ENCODE assay signal across 1 cellular context in the genomic region with DNA sequence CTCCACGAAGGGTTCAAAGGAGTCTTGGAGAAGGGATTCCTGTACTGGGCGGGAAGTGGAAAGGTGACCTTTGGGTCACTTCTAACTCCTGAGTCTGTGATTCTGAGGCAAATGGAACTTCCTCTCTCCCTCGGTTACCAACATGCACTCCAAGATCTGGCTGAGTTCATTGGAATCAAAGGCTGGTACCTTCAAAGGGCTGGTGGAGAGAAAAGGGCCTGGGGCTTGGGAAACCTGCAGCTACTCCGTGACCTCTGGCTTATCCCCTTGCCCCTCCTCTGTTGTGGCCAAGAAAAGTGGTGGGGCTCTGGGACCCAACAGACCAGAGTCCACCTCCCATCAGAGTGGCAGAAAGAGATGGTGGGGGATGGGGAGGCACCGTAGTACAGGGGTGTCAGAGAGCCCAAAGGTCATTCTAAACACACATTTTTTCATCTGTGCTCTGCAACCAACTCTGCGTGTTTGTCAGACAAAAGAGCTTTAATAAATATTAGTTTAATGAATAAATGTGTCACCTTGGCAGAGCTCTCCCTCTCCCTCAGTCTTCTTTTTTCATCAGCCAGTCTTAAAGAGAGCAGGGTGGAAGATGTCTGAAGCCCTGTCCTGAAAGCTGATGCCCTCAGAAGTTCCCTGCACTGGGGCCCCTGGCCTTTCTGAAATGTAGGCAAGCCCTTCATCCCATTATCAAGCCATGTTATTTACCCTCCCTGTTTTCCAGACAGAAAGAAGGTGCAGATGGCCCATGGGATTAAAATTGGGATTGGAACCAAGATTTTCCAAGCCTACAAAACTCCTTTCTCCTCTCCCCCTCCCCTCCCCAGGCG.
TF ChIP-seq lines count a peak whose summit lies in the region.

No MANE protein-coding gene starts in this region.

TF ChIP-seq in HepG2, 621 proteins besides CTCF, POLR2A, EP300 and RAD21 (continued from another document and continues in another):
- TF ChIP-seq ZNF34 (CRISPR knock-in tag; IDR thresholded peaks at IDR 0.05; ENCODE audit: borderline replicate concordance) (no peak; the same call in 1 of the 2 replicates), ZSCAN22 (CRISPR knock-in tag; IDR thresholded peaks at IDR 0.05) (0 out of 2 replicates have a peak, but pooled peaks have one; percentile 50), ZNF460 (CRISPR knock-in tag; IDR thresholded peaks at IDR 0.05; ENCODE audit: borderline replicate concordance) (peak; percentile 29; the same call in 1 of the 2 replicates), HHEX (CRISPR knock-in tag; IDR thresholded peaks at IDR 0.05) (peak; percentile 79), SRF (IDR thresholded peaks at IDR 0.05; ENCODE audit: low read depth, low read length) (0 out of 2 replicates have a peak, but pooled peaks have one; percentile 39), HNRNPH1 (optimal IDR thresholded peaks at IDR 0.05; ENCODE audit: low read depth, low read length) (peak; percentile 80), ETV6 (CRISPR knock-in tag; conservative IDR thresholded peaks at IDR 0.05) (no peak), MEF2D (CRISPR knock-in tag; IDR thresholded peaks at IDR 0.05) (peak; percentile 80), TCF7L2 (IDR thresholded peaks at IDR 0.05; ENCODE audit: low read depth, low read length) (peak; percentile 52; the same call in 1 of the 2 replicates), ZNF263 (CRISPR knock-in tag; IDR thresholded peaks at IDR 0.05) (no peak), ZSCAN21 (CRISPR knock-in tag; IDR thresholded peaks at IDR 0.05; ENCODE audit: borderline replicate concordance) (peak; percentile 79; the same call in 1 of the 2 replicates), ZNF24 (IDR thresholded peaks at IDR 0.05) (no peak), ZSCAN29 (CRISPR knock-in tag; conservative IDR thresholded peaks at IDR 0.05) (peak; percentile 72; the same call in 1 of the 2 replicates), SP4 (CRISPR knock-in tag; IDR thresholded peaks at IDR 0.05) (peak; percentile 6; the same call in 1 of the 2 replicates), KLF9 (CRISPR knock-in tag; IDR thresholded peaks at IDR 0.05; ENCODE audit: low read depth) (no peak), SIN3A (IDR thresholded peaks at IDR 0.05; ENCODE audit: borderline replicate concordance, low read depth, low read length) (no peak; the same call in 1 of the 2 replicates), FOXK1 (CRISPR knock-in tag; IDR thresholded peaks at IDR 0.05; ENCODE audit: borderline replicate concordance, low read depth) (peak; percentile 94), ZFP36L1 (CRISPR knock-in tag; IDR thresholded peaks at IDR 0.05) (no peak; the same call in 1 of the 2 replicates), SNAPC2 (CRISPR knock-in tag; IDR thresholded peaks at IDR 0.05) (peak; percentile 84), SALL1 (CRISPR knock-in tag; IDR thresholded peaks at IDR 0.05) (peak; percentile 99), TOPORS (CRISPR knock-in tag; IDR thresholded peaks at IDR 0.05) (peak; percentile 43; the same call in 1 of the 2 replicates), ZNF614 (CRISPR knock-in tag; IDR thresholded peaks at IDR 0.05; ENCODE audit: borderline replicate concordance) (peak; percentile 92), DZIP1 (CRISPR knock-in tag; IDR thresholded peaks at IDR 0.05) (no peak), ZNF646 (CRISPR knock-in tag; IDR thresholded peaks at IDR 0.05) (peak; percentile 73; the same call in 1 of the 2 replicates), ZNF274 (CRISPR knock-in tag; IDR thresholded peaks at IDR 0.05) (no peak), ZNF354B (CRISPR knock-in tag; IDR thresholded peaks at IDR 0.05) (0 out of 2 replicates have a peak, but pooled peaks have one; percentile 54), CBX1 (IDR thresholded peaks at IDR 0.05; ENCODE audit: low read depth) (no peak), ZZZ3 (CRISPR knock-in tag; IDR thresholded peaks at IDR 0.05; ENCODE audit: borderline replicate concordance) (no peak), NFE2L2 (IDR thresholded peaks at IDR 0.05; ENCODE audit: low read length) (no peak), KLF16 (CRISPR knock-in tag; IDR thresholded peaks at IDR 0.05) (peak in 1 of 2 experiments; percentile 96; a peak in 2 of 4 replicates), RFX5 (IDR thresholded peaks at IDR 0.05; ENCODE audit: low read depth, low read length) (no peak), KDM5A (IDR thresholded peaks at IDR 0.05; ENCODE audit: borderline replicate concordance, low read length) (no peak; the same call in 1 of the 2 replicates), NKX3-1 (CRISPR knock-in tag; IDR thresholded peaks at IDR 0.05) (0 out of 2 replicates have a peak, but pooled peaks have one; percentile 23), ZFAT (CRISPR knock-in tag; conservative IDR thresholded peaks at IDR 0.05) (no peak), POLR2AphosphoS2 (IDR thresholded peaks at IDR 0.05; ENCODE audit: low read depth, low read length) (no peak), NFKBIZ (CRISPR knock-in tag; IDR thresholded peaks at IDR 0.05) (peak; percentile 82; the same call in 1 of the 2 replicates), ZNF772 (CRISPR knock-in tag; IDR thresholded peaks at IDR 0.05) (0 out of 2 replicates have a peak, but pooled peaks have one; percentile 39), TBX2 (CRISPR knock-in tag; IDR thresholded peaks at IDR 0.05; ENCODE audit: borderline replicate concordance) (peak; percentile 99), RBAK (CRISPR knock-in tag; IDR thresholded peaks at IDR 0.05) (peak; percentile 78; the same call in 1 of the 2 replicates), PREB (CRISPR knock-in tag; IDR thresholded peaks at IDR 0.05) (no peak), CC2D1A (CRISPR knock-in tag; IDR thresholded peaks at IDR 0.05) (no peak)
- TF ChIP-seq, protein P1, sequence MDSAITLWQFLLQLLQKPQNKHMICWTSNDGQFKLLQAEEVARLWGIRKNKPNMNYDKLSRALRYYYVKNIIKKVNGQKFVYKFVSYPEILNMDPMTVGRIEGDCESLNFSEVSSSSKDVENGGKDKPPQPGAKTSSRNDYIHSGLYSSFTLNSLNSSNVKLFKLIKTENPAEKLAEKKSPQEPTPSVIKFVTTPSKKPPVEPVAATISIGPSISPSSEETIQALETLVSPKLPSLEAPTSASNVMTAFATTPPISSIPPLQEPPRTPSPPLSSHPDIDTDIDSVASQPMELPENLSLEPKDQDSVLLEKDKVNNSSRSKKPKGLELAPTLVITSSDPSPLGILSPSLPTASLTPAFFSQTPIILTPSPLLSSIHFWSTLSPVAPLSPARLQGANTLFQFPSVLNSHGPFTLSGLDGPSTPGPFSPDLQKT (CRISPR knock-in tag; IDR thresholded peaks at IDR 0.05; ENCODE audit: borderline replicate concordance): no peak
- TF ChIP-seq, protein P2, sequence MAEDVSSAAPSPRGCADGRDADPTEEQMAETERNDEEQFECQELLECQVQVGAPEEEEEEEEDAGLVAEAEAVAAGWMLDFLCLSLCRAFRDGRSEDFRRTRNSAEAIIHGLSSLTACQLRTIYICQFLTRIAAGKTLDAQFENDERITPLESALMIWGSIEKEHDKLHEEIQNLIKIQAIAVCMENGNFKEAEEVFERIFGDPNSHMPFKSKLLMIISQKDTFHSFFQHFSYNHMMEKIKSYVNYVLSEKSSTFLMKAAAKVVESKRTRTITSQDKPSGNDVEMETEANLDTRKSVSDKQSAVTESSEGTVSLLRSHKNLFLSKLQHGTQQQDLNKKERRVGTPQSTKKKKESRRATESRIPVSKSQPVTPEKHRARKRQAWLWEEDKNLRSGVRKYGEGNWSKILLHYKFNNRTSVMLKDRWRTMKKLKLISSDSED (CRISPR knock-in tag; IDR thresholded peaks at IDR 0.05): no peak
- TF ChIP-seq, protein P3, sequence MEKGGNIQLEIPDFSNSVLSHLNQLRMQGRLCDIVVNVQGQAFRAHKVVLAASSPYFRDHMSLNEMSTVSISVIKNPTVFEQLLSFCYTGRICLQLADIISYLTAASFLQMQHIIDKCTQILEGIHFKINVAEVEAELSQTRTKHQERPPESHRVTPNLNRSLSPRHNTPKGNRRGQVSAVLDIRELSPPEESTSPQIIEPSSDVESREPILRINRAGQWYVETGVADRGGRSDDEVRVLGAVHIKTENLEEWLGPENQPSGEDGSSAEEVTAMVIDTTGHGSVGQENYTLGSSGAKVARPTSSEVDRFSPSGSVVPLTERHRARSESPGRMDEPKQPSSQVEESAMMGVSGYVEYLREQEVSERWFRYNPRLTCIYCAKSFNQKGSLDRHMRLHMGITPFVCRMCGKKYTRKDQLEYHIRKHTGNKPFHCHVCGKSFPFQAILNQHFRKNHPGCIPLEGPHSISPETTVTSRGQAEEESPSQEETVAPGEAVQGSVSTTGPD (CRISPR knock-in tag; IDR thresholded peaks at IDR 0.05): 0 out of 2 replicates have a peak, but pooled peaks have one; percentile 69
- TF ChIP-seq, protein P4, sequence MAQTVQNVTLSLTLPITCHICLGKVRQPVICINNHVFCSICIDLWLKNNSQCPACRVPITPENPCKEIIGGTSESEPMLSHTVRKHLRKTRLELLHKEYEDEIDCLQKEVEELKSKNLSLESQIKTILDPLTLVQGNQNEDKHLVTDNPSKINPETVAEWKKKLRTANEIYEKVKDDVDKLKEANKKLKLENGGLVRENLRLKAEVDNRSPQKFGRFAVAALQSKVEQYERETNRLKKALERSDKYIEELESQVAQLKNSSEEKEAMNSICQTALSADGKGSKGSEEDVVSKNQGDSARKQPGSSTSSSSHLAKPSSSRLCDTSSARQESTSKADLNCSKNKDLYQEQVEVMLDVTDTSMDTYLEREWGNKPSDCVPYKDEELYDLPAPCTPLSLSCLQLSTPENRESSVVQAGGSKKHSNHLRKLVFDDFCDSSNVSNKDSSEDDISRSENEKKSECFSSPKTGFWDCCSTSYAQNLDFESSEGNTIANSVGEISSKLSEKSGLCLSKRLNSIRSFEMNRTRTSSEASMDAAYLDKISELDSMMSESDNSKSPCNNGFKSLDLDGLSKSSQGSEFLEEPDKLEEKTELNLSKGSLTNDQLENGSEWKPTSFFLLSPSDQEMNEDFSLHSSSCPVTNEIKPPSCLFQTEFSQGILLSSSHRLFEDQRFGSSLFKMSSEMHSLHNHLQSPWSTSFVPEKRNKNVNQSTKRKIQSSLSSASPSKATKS (CRISPR knock-in tag; IDR thresholded peaks at IDR 0.05): peak; percentile 93; the same call in 1 of the 2 replicates
